Comparison of ENCODE assay signal across 25 cellular contexts in the genomic region with DNA sequence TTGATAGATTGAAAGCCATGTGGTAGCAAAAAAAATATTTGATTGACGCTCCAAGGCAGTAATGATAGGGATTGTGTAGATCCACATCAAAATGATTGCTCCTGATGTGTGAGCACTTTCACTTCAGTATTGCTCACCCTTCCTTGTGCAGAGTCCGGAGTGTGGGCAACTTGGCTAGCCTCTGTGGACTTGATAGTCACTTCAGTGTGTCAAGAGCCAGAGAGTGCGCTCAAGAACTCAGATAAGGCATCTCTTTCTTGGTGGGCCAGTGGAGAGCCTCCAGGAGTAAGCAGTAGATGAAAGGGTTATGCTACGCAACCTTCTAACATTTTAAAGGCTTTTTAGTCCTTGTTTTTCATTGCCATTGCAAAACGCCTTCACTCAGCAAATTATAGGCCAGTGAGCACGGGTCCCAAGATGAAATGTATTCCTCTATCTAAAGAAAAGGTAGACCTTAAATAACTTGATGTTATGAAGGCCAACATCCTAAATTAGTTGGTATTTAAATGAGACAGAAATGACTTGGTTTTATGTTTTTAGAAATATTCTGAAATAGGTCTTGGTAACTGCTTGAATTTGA.
"Had no signal": no experiment of that assay in that cellular context is flagged by ENCODE, and none has a peak within 500 bp of the region (broad histone marks: within the 10 kb centered on the region; RNA-seq: fewer than 3 reads in every experiment).

No MANE protein-coding gene starts in this region.

- H3K27ac ChIP-seq: colonic mucosa, epithelial cell of prostate, gastrocnemius medialis, neutrophil, pancreas, suprapubic skin, transverse colon had no signal

- H3K4me1 Mint-ChIP-seq: memory B cell; natural killer cell; stimulated activated naive CD8-positive, alpha-beta T cell treated with anti-CD3 and anti-CD28 coated beads, Interleukin-15, amount 100 ng/mL, for 72 hours had no signal

- H3K36me3 ChIP-seq: colonic mucosa, gastrocnemius medialis, neutrophil, suprapubic skin, transverse colon had no signal

- ATAC-seq: esophagus mucosa; gastrocnemius medialis; natural killer cell; pancreas; sciatic nerve; stimulated activated naive CD8-positive, alpha-beta T cell treated with anti-CD3 and anti-CD28 coated beads, Interleukin-15, amount 100 ng/mL, for 72 hours had no signal

- H3K36me3 Mint-ChIP-seq: memory B cell, natural killer cell had no signal

- DNase-seq: colonic mucosa; effector CD8-positive, alpha-beta T cell; endodermal cell; foreskin fibroblast; gastrocnemius medialis; head of caudate nucleus; natural killer cell; pancreas; stimulated activated CD4-positive, alpha-beta T cell treated with anti-CD3 and anti-CD28 coated beads, Interleukin-12 subunit alpha, Interleukin-12 subunit beta, amount 100 ng/mL, for 4 hours; stimulated activated CD4-positive, alpha-beta T cell treated with anti-CD3 and anti-CD28 coated beads, Interleukin-1b, Interleukin-23, amount 100 ng/mL, for 48 hours; stimulated activated CD4-positive, alpha-beta T cell treated with anti-CD3 and anti-CD28 coated beads, Interleukin-4, amount 100 ng/mL, for 1 hour; stimulated activated CD8-positive, alpha-beta memory T cell treated with anti-CD3 and anti-CD28 coated beads, Interleukin-4, amount 100 ng/mL, for 48 hours; stimulated activated naive CD4-positive, alpha-beta T cell; stimulated activated naive CD8-positive, alpha-beta T cell treated with anti-CD3 and anti-CD28 coated beads, Interleukin-15, amount 100 ng/mL, for 72 hours; transverse colon had no signal

- H3K9me3 Mint-ChIP-seq: dendritic cell treated with granulocyte-macrophage colony-stimulating factor and Interleukin-4, amounts not matched to agents 40 ng/mL and 50 ng/mL, for 4 days; endodermal cell; memory B cell; natural killer cell; neural crest cell; stimulated activated naive CD8-positive, alpha-beta T cell treated with anti-CD3 and anti-CD28 coated beads, Interleukin-15, amount 100 ng/mL, for 72 hours had no signal

- H3K4me3 Mint-ChIP-seq: dendritic cell treated with granulocyte-macrophage colony-stimulating factor and Interleukin-4, amounts not matched to agents 40 ng/mL and 50 ng/mL, for 4 days; endodermal cell; memory B cell; natural killer cell; neural crest cell; stimulated activated naive CD8-positive, alpha-beta T cell treated with anti-CD3 and anti-CD28 coated beads, Interleukin-15, amount 100 ng/mL, for 72 hours had no signal

- H3K4me1 ChIP-seq: colonic mucosa, gastrocnemius medialis, suprapubic skin had no signal

- H3K4me3 ChIP-seq: colonic mucosa, gastrocnemius medialis, lung, pancreas, smooth muscle cell, suprapubic skin, transverse colon had no signal

- H3K27me3 ChIP-seq: colonic mucosa, gastrocnemius medialis, pancreas, suprapubic skin, transverse colon had no signal

- H3K27ac Mint-ChIP-seq: dendritic cell treated with granulocyte-macrophage colony-stimulating factor and Interleukin-4, amounts not matched to agents 40 ng/mL and 50 ng/mL, for 4 days; endodermal cell; memory B cell; natural killer cell; stimulated activated naive CD8-positive, alpha-beta T cell treated with anti-CD3 and anti-CD28 coated beads, Interleukin-15, amount 100 ng/mL, for 72 hours had no signal

- H3K9me3 ChIP-seq: colonic mucosa, gastrocnemius medialis, neutrophil, pancreas, suprapubic skin, transverse colon had no signal
